22 cellular contexts compared by ENCODE assay signal in genomic region chr2:27018142-27018541, GRCh38. TPM values are rescaled to one million over a fixed set of nuclear protein-coding genes. Genes with fewer than 3 reads are reported as not detected.
A peak's percentile ranks its signal among the peaks of the same experiment; 100 is the strongest.
DNase-seq lines count a peak whose midpoint lies in the region; ATAC-seq and TF ChIP-seq lines count a peak whose summit lies in the region.
"Had no signal": no experiment of that assay in that cellular context is flagged by ENCODE, and none has a peak within 500 bp of the region (broad histone marks: within the 10 kb centered on the region; RNA-seq: fewer than 3 reads in every experiment).

No MANE protein-coding gene starts in this region.

- no peak for ATAC-seq in activated naive CD8-positive, alpha-beta T cell treated with anti-CD3 and anti-CD28 coated beads, Interleukin-2, amount 10 ng/mL, durations not matched to agents 7 days and 5 days (ENCODE audit: low read depth)
- no peak for ATAC-seq in activated naive CD8-positive, alpha-beta T cell treated with anti-CD3 and anti-CD28 coated beads, Interleukin-2, amount 50 U/mL, for 24 hours
- ATAC-seq in right lobe of liver (peak; percentile 73 to 91 (median 82)), HG02623 (IDR thresholded peaks at IDR 0.05; ENCODE audit: unreplicated experiment) (no peak), HG03432 (IDR thresholded peaks at IDR 0.05; ENCODE audit: unreplicated experiment) (no peak)
- ATAC-seq: SK-N-SH treated with all-trans-retinoic acid at 6 μM for 48 hours had no signal

- H3K4me3 ChIP-seq in cardiac muscle cell, result no peak overlapping the region
- H3K4me3 ChIP-seq in right lobe of liver, result no peak overlapping the region
- H3K4me3 ChIP-seq in skeletal muscle tissue (ENCODE audit: low read length in 3 of 3), result no peak overlapping the region
- H3K4me3 ChIP-seq: BLaER1 treated with 17β-estradiol and CSF1 and Interleukin-3, amounts not matched to agents 10 nM and 100 nM had no signal

- intact Hi-C loops in right lobe of liver (cut with DNase I), result loop anchor here in 1 of 2 donors (5.0 kb wide), 1 partner anchor 56 kb away; no protein-coding TSS in a partner anchor

- no peaks in the 10 kb centered on the region for H3K27me3 Mint-ChIP-seq in activated naive CD8-positive, alpha-beta T cell treated with anti-CD3 and anti-CD28 coated beads, Interleukin-2, amount 10 ng/mL, durations not matched to agents 7 days and 5 days
- H3K27me3 Mint-ChIP-seq in activated naive CD8-positive, alpha-beta T cell treated with anti-CD3 and anti-CD28 coated beads, Interleukin-2, amount 50 U/mL, for 24 hours, result no peaks in the 10 kb centered on the region
- H3K27me3 Mint-ChIP-seq: CD4-positive, alpha-beta memory T cell had no signal

- H3K27ac ChIP-seq in cardiac muscle cell (peak overlapping the region; percentile 32), right lobe of liver (peak overlapping the region in 2 of 3 donors; percentile 68 to 78), skeletal muscle tissue (ENCODE audit: low read depth, low read length) (peak overlapping the region; percentile 62)
- H3K27ac ChIP-seq: BLaER1 treated with 17β-estradiol and CSF1 and Interleukin-3, amounts not matched to agents 10 nM and 100 nM; RWPE1 had no signal

- 51% methylated on average over 2 of the region's 3 CpGs for WGBS in right lobe of liver (ENCODE audit: insufficient coverage, low coverage, low lambda C conversion rate, missing lambda C conversion rate)

- H3K4me3 Mint-ChIP-seq in activated naive CD8-positive, alpha-beta T cell treated with anti-CD3 and anti-CD28 coated beads, Interleukin-2, amount 10 ng/mL, durations not matched to agents 7 days and 5 days, result no peak overlapping the region
- H3K4me3 Mint-ChIP-seq in activated naive CD8-positive, alpha-beta T cell treated with anti-CD3 and anti-CD28 coated beads, Interleukin-2, amount 50 U/mL, for 24 hours, result no peak overlapping the region
- H3K4me3 Mint-ChIP-seq: CD4-positive, alpha-beta memory T cell had no signal

- H3K4me1 ChIP-seq in cardiac muscle cell (ENCODE audit: low read depth) (peaks cover 30% of the 10 kb centered on the region), right lobe of liver (peaks cover 2 to 70% (median 40%) of the 10 kb centered on the region in 4 donors), skeletal muscle tissue (ENCODE audit: control insufficient read depth in 3 of 3, insufficient read depth in 3 of 3, low read length in 3 of 3) (peaks cover 60 to 81% (median 76%) of the 10 kb centered on the region in 3 donors)

- H3K27me3 ChIP-seq in cardiac muscle cell, result no peaks in the 10 kb centered on the region
- no peaks in the 10 kb centered on the region for H3K27me3 ChIP-seq in right lobe of liver
- no peaks in the 10 kb centered on the region for H3K27me3 ChIP-seq in skeletal muscle tissue (ENCODE audit: control insufficient read depth in 3 of 3, insufficient read depth in 3 of 3, low read length in 3 of 3)
- H3K27me3 ChIP-seq: BLaER1 treated with 17β-estradiol and CSF1 and Interleukin-3, amounts not matched to agents 10 nM and 100 nM had no signal

- H3K36me3 ChIP-seq in cardiac muscle cell (peaks cover 10% of the 10 kb centered on the region), right lobe of liver (peaks cover 0 to 10% (median 3%) of the 10 kb centered on the region in 4 donors), skeletal muscle tissue (ENCODE audit: control insufficient read depth in 3 of 3, insufficient read depth in 3 of 3, low read length in 3 of 3) (peaks cover 10 to 12% (median 11%) of the 10 kb centered on the region in 3 donors)

- H3K9ac ChIP-seq in skeletal muscle tissue (ENCODE audit: low read depth in 1 of 3, low read length in 3 of 3), result peak overlapping the region; percentile 14 to 59 (median 51)
- H3K9ac ChIP-seq: BLaER1 treated with 17β-estradiol and CSF1 and Interleukin-3, amounts not matched to agents 10 nM and 100 nM had no signal

- peaks cover 5% of the 10 kb centered on the region for H3K4me1 Mint-ChIP-seq in activated naive CD8-positive, alpha-beta T cell treated with anti-CD3 and anti-CD28 coated beads, Interleukin-2, amount 10 ng/mL, durations not matched to agents 7 days and 5 days
- H3K4me1 Mint-ChIP-seq in activated naive CD8-positive, alpha-beta T cell treated with anti-CD3 and anti-CD28 coated beads, Interleukin-2, amount 50 U/mL, for 24 hours, result no peaks in the 10 kb centered on the region
- H3K4me1 Mint-ChIP-seq: CD4-positive, alpha-beta memory T cell had no signal

- TF ChIP-seq CTCF in cardiac muscle cell (IDR thresholded peaks at IDR 0.05; ENCODE audit: low read depth, low read length), result no peak
- no peak for TF ChIP-seq CTCF in right lobe of liver (IDR thresholded peaks at IDR 0.05)
- TF ChIP-seq CTCF in GM20000 (IDR thresholded peaks at IDR 0.05; ENCODE audit: extremely low read depth, missing control alignments), result no peak

- POLR2A ChIA-PET in activated naive CD8-positive, alpha-beta T cell treated with anti-CD3 and anti-CD28 coated beads, Interleukin-2, amount 10 ng/mL, durations not matched to agents 7 days and 5 days (lab: Charles Lee), result no interaction called here

- H3K9me3 Mint-ChIP-seq in activated naive CD8-positive, alpha-beta T cell treated with anti-CD3 and anti-CD28 coated beads, Interleukin-2, amount 10 ng/mL, durations not matched to agents 7 days and 5 days, result no peaks in the 10 kb centered on the region
- H3K9me3 Mint-ChIP-seq in activated naive CD8-positive, alpha-beta T cell treated with anti-CD3 and anti-CD28 coated beads, Interleukin-2, amount 50 U/mL, for 24 hours, result no peaks in the 10 kb centered on the region
- H3K9me3 Mint-ChIP-seq: CD4-positive, alpha-beta memory T cell had no signal

- no peak overlapping the region for H3K27ac Mint-ChIP-seq in activated naive CD8-positive, alpha-beta T cell treated with anti-CD3 and anti-CD28 coated beads, Interleukin-2, amount 10 ng/mL, durations not matched to agents 7 days and 5 days
- no peak overlapping the region for H3K27ac Mint-ChIP-seq in activated naive CD8-positive, alpha-beta T cell treated with anti-CD3 and anti-CD28 coated beads, Interleukin-2, amount 50 U/mL, for 24 hours
- H3K27ac Mint-ChIP-seq: CD4-positive, alpha-beta memory T cell had no signal

- H3K9me3 ChIP-seq in cardiac muscle cell (ENCODE audit: low read depth), result no peaks in the 10 kb centered on the region
- H3K9me3 ChIP-seq in right lobe of liver, result no peaks in the 10 kb centered on the region
- no peaks in the 10 kb centered on the region for H3K9me3 ChIP-seq in skeletal muscle tissue (ENCODE audit: control insufficient read depth in 3 of 3, low read length in 3 of 3)
- H3K9me3 ChIP-seq: BLaER1 treated with 17β-estradiol and CSF1 and Interleukin-3, amounts not matched to agents 10 nM and 100 nM had no signal

- H3K36me3 Mint-ChIP-seq in activated naive CD8-positive, alpha-beta T cell treated with anti-CD3 and anti-CD28 coated beads, Interleukin-2, amount 10 ng/mL, durations not matched to agents 7 days and 5 days, result no peaks in the 10 kb centered on the region
- no peaks in the 10 kb centered on the region for H3K36me3 Mint-ChIP-seq in activated naive CD8-positive, alpha-beta T cell treated with anti-CD3 and anti-CD28 coated beads, Interleukin-2, amount 50 U/mL, for 24 hours (ENCODE audit: low read depth)

- TF ChIP-seq POLR2A in right lobe of liver (IDR thresholded peaks at IDR 0.05), result peak; percentile 35

- DNase-seq in activated naive CD8-positive, alpha-beta T cell treated with anti-CD3 and anti-CD28 coated beads, Interleukin-2, amount 10 ng/mL, durations not matched to agents 7 days and 5 days, result peak; percentile 20
- DNase-seq in activated naive CD8-positive, alpha-beta T cell treated with anti-CD3 and anti-CD28 coated beads, Interleukin-2, amount 50 U/mL, for 24 hours, result no peak
- DNase-seq in cardiac muscle cell (ENCODE audit: low read depth in 1 of 2, low spot score in 1 of 2) (peak in 1 of 2 donors; percentile 23), right lobe of liver (peak; percentile 78 to 88 (median 86)), GM20000 (ENCODE audit: low spot score) (no peak)
- DNase-seq: 8988T; CD4-positive, alpha-beta memory T cell; DMS153; NCI-H1105; NCI-H146; NCI-H2029 treated with DMSO at 0.1 percent for 48 hours; NCI-H2171; NCI-H345; NCI-H524; NCI-H774; NK-92 treated with Interleukin-12 subunit alpha and Interleukin-12 subunit beta, amount 100 ng/mL, for 24 hours had no signal

RNA-seq across cellular contexts. Expression of gene TMEM214, which starts 14.6 kb away (rescaled TPM):
- 10 to 100 TPM; 68.1 to 70.8 TPM for total RNA-seq in activated naive CD8-positive, alpha-beta T cell treated with anti-CD3 and anti-CD28 coated beads, Interleukin-2, amount 10 ng/mL, durations not matched to agents 7 days and 5 days
- total RNA-seq in cardiac muscle cell, result 38.9 and 48.5 TPM in 2 replicates
- 46.9 and 66.3 TPM in 2 replicates for polyA plus RNA-seq in cardiac muscle cell
- total RNA-seq in right lobe of liver, result 10 to 100 TPM; 29.1 to 62.7 (median 50.0) TPM
- 23.5 TPM for total RNA-seq in skeletal muscle tissue

RNA-seq across cellular contexts. Expression of gene AGBL5, which starts 33.3 kb away (rescaled TPM):
- total RNA-seq in activated naive CD8-positive, alpha-beta T cell treated with anti-CD3 and anti-CD28 coated beads, Interleukin-2, amount 10 ng/mL, durations not matched to agents 7 days and 5 days, result 10 to 100 TPM; 14.9 to 18.0 TPM
- total RNA-seq in cardiac muscle cell, result 52.0 and 52.5 TPM in 2 replicates
- polyA plus RNA-seq in cardiac muscle cell, result 67.0 and 77.7 TPM in 2 replicates
- 1 to 10 TPM; 3.9 to 7.4 (median 6.4) TPM for total RNA-seq in right lobe of liver
- total RNA-seq in skeletal muscle tissue, result 6.8 TPM

RNA-seq across cellular contexts. Expression of gene MAPRE3, which starts 47.7 kb away (rescaled TPM):
- total RNA-seq in activated naive CD8-positive, alpha-beta T cell treated with anti-CD3 and anti-CD28 coated beads, Interleukin-2, amount 10 ng/mL, durations not matched to agents 7 days and 5 days, result 1 to 10 TPM; 1.9 to 2.0 TPM
- total RNA-seq in cardiac muscle cell, result 75.9 and 143 TPM in 2 replicates
- 212 TPM in 2 replicates for polyA plus RNA-seq in cardiac muscle cell
- 10 to 100 TPM; 13.7 to 22.3 (median 17.3) TPM for total RNA-seq in right lobe of liver
- total RNA-seq in skeletal muscle tissue, result 3.7 TPM

RNA-seq across cellular contexts. Expression of gene OST4, which starts 53.3 kb away (rescaled TPM):
- total RNA-seq in activated naive CD8-positive, alpha-beta T cell treated with anti-CD3 and anti-CD28 coated beads, Interleukin-2, amount 10 ng/mL, durations not matched to agents 7 days and 5 days, result 100 to 1,000 TPM; 302 to 325 TPM
- total RNA-seq in cardiac muscle cell, result 289 and 303 TPM in 2 replicates
- 768 and 779 TPM in 2 replicates for polyA plus RNA-seq in cardiac muscle cell
- total RNA-seq in right lobe of liver, result 100 to 1,000 TPM; 144 to 182 (median 161) TPM
- 352 TPM for total RNA-seq in skeletal muscle tissue

Comparison
In these comparisons a context has a peak if more than half of its experiments do, and no peak if none do; other contexts are left out.
1. DNase-seq: peak in activated naive CD8-positive, alpha-beta T cell treated with anti-CD3 and anti-CD28 coated beads, Interleukin-2, amount 10 ng/mL, durations not matched to agents 7 days and 5 days (single experiment) and right lobe of liver (3 of 3); none in activated naive CD8-positive, alpha-beta T cell treated with anti-CD3 and anti-CD28 coated beads, Interleukin-2, amount 50 U/mL, for 24 hours (single experiment) and GM20000 (single experiment).
2. ATAC-seq: peak in right lobe of liver (4 of 4); none in activated naive CD8-positive, alpha-beta T cell treated with anti-CD3 and anti-CD28 coated beads, Interleukin-2, amount 10 ng/mL, durations not matched to agents 7 days and 5 days (single experiment), activated naive CD8-positive, alpha-beta T cell treated with anti-CD3 and anti-CD28 coated beads, Interleukin-2, amount 50 U/mL, for 24 hours (single experiment), HG02623 (single experiment) and HG03432 (single experiment).
3. Peak in every context shown above with its lines, with median percentiles within 50 percentile points of each other: H3K27ac ChIP-seq.